12 cellular contexts compared by ENCODE assay signal in the genomic region with DNA sequence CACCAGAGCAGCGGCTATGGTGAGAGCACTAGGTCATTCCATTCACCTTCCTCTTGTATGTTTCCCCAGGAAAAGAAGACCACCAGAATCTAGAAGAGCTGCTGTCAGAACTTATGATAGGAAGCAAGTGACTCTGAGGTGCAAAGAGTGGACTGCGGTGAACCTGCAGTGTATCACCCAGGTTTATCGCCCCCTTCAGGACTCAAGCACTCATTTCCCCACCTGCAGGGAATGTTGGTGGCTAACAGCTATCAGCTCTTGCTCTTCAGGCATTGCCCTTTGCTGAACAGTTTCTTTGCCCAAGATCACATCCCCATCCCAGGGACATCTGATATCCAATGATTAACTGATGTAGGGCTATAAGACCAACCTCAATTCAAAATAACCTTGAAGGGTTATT.
DNase-seq lines count a peak whose midpoint lies in the region; ATAC-seq and TF ChIP-seq lines count a peak whose summit lies in the region.
"Had no signal": no experiment of that assay in that cellular context is flagged by ENCODE, and none has a peak within 500 bp of the region (broad histone marks: within the 10 kb centered on the region; RNA-seq: fewer than 3 reads in every experiment).

No MANE protein-coding gene starts in this region.

- intact Hi-C loops in left ventricle myocardium inferior (cut with micrococcal nuclease), result no loop called here
- intact Hi-C loops in left ventricle myocardium superior (cut with micrococcal nuclease), result no loop called here
- intact Hi-C loops in ascending aorta (cut with DNase I), result no loop called here

- H3K36me3 ChIP-seq in left ventricle myocardium inferior (no peaks in the 10 kb centered on the region), ascending aorta (no peaks in the 10 kb centered on the region)
- H3K36me3 ChIP-seq: esophagus muscularis mucosa had no signal

- peaks cover 9% of the 10 kb centered on the region for H3K4me1 Mint-ChIP-seq in endothelial cell (ENCODE audit: unreplicated experiment)

- H3K36me3 Mint-ChIP-seq in endothelial cell (ENCODE audit: low read depth, unreplicated experiment), result no peaks in the 10 kb centered on the region

- H3K9me3 Mint-ChIP-seq in endothelial cell (ENCODE audit: unreplicated experiment), result no peaks in the 10 kb centered on the region

- no peak overlapping the region for H3K27ac Mint-ChIP-seq in endothelial cell (ENCODE audit: unreplicated experiment)

- H3K27ac ChIP-seq in left ventricle myocardium inferior (replicated peaks) (no peak overlapping the region), ascending aorta (no peak overlapping the region)
- H3K27ac ChIP-seq: esophagus muscularis mucosa had no signal

- no peak overlapping the region for H3K4me3 Mint-ChIP-seq in endothelial cell (ENCODE audit: unreplicated experiment)

- H3K4me1 ChIP-seq in left ventricle myocardium inferior, result no peaks in the 10 kb centered on the region
- no peaks in the 10 kb centered on the region for H3K4me1 ChIP-seq in ascending aorta

- ATAC-seq in left ventricle myocardium superior, result no peak
- ATAC-seq in GM18909 (IDR thresholded peaks at IDR 0.05; ENCODE audit: poor library complexity, unreplicated experiment), result no peak

- H3K4me3 ChIP-seq in left ventricle myocardium inferior, result no peak overlapping the region
- H3K4me3 ChIP-seq in NB4 (ENCODE audit: low read depth, low read length), result no peak overlapping the region
- H3K4me3 ChIP-seq in ascending aorta, result no peak overlapping the region
- H3K4me3 ChIP-seq: esophagus muscularis mucosa had no signal

- no peaks in the 10 kb centered on the region for H3K27me3 ChIP-seq in left ventricle myocardium inferior (ENCODE audit: low read depth)
- no peaks in the 10 kb centered on the region for H3K27me3 ChIP-seq in ascending aorta
- H3K27me3 ChIP-seq: esophagus muscularis mucosa had no signal

- DNase-seq in left ventricle myocardium inferior, result no peak
- no peak for DNase-seq in left ventricle myocardium superior
- peak; percentile 36 for DNase-seq in NB4 (ENCODE audit: low read depth)
- no peak for DNase-seq in endothelial cell (ENCODE audit: low spot score)
- no peak for DNase-seq in central memory CD4-positive, alpha-beta T cell
- no peak for DNase-seq in EL
- DNase-seq in ascending aorta (ENCODE audit: low spot score in 2 of 2), result no peak
- DNase-seq: activated CD4-positive, alpha-beta T cell treated with anti-CD3 and anti-CD28 coated beads, Interleukin-2, amount 50 U/mL, for 48 hours; C1 segment of cervical spinal cord; SIG-M5 had no signal

- H3K27me3 Mint-ChIP-seq in endothelial cell (ENCODE audit: unreplicated experiment), result peaks cover 6% of the 10 kb centered on the region

- no peaks in the 10 kb centered on the region for H3K9me3 ChIP-seq in left ventricle myocardium inferior (replicated peaks)
- H3K9me3 ChIP-seq in ascending aorta, result no peaks in the 10 kb centered on the region
- H3K9me3 ChIP-seq: esophagus muscularis mucosa had no signal

- TF ChIP-seq CTCF in left ventricle myocardium inferior (IDR thresholded peaks at IDR 0.05; ENCODE audit: borderline replicate concordance), result peak; percentile 18
- peak; percentile 75 for TF ChIP-seq CTCF in NB4 (IDR thresholded peaks at IDR 0.05; ENCODE audit: low read depth, low read length)
- peak; percentile 26 for TF ChIP-seq CTCF in endothelial cell (IDR thresholded peaks at IDR 0.05; ENCODE audit: unreplicated experiment)
- no peak for TF ChIP-seq CTCF in ascending aorta (IDR thresholded peaks at IDR 0.05)

- no peak for TF ChIP-seq POLR2A in NB4 (IDR thresholded peaks at IDR 0.05; ENCODE audit: extremely low read depth, insufficient read length)

Comparison
In these comparisons a context has a peak if more than half of its experiments do, and no peak if none do; other contexts are left out.
1. CTCF ChIP-seq: peak in left ventricle myocardium inferior (single experiment), NB4 (single experiment) and endothelial cell (single experiment); none in ascending aorta (0 of 3).